In the genomic region with DNA sequence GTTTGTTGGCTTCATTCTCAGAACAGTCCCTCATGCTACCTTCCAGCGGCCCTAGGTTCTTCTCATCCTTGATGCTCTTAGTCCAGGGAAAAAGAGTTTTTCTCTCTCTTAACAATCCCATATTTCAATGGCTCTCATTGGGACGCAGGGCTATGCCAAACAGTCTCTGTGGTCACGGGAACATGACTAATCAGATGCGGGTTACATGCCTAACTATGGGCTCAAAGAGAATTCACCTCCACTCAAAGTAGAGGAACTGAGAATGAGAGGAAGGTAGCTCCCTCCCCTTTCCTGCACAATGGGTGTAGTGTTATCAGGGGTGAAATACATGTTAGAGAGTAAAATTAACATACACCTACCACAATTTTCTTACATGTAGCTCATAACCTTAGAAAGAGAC, we compare ENCODE assay signal across 1 cellular context.
TF ChIP-seq lines count a peak whose summit lies in the region.

No MANE protein-coding gene starts in this region.

TF ChIP-seq in H1, 55 proteins besides CTCF, POLR2A, EP300 and RAD21:
- TF ChIP-seq, protein P1, sequence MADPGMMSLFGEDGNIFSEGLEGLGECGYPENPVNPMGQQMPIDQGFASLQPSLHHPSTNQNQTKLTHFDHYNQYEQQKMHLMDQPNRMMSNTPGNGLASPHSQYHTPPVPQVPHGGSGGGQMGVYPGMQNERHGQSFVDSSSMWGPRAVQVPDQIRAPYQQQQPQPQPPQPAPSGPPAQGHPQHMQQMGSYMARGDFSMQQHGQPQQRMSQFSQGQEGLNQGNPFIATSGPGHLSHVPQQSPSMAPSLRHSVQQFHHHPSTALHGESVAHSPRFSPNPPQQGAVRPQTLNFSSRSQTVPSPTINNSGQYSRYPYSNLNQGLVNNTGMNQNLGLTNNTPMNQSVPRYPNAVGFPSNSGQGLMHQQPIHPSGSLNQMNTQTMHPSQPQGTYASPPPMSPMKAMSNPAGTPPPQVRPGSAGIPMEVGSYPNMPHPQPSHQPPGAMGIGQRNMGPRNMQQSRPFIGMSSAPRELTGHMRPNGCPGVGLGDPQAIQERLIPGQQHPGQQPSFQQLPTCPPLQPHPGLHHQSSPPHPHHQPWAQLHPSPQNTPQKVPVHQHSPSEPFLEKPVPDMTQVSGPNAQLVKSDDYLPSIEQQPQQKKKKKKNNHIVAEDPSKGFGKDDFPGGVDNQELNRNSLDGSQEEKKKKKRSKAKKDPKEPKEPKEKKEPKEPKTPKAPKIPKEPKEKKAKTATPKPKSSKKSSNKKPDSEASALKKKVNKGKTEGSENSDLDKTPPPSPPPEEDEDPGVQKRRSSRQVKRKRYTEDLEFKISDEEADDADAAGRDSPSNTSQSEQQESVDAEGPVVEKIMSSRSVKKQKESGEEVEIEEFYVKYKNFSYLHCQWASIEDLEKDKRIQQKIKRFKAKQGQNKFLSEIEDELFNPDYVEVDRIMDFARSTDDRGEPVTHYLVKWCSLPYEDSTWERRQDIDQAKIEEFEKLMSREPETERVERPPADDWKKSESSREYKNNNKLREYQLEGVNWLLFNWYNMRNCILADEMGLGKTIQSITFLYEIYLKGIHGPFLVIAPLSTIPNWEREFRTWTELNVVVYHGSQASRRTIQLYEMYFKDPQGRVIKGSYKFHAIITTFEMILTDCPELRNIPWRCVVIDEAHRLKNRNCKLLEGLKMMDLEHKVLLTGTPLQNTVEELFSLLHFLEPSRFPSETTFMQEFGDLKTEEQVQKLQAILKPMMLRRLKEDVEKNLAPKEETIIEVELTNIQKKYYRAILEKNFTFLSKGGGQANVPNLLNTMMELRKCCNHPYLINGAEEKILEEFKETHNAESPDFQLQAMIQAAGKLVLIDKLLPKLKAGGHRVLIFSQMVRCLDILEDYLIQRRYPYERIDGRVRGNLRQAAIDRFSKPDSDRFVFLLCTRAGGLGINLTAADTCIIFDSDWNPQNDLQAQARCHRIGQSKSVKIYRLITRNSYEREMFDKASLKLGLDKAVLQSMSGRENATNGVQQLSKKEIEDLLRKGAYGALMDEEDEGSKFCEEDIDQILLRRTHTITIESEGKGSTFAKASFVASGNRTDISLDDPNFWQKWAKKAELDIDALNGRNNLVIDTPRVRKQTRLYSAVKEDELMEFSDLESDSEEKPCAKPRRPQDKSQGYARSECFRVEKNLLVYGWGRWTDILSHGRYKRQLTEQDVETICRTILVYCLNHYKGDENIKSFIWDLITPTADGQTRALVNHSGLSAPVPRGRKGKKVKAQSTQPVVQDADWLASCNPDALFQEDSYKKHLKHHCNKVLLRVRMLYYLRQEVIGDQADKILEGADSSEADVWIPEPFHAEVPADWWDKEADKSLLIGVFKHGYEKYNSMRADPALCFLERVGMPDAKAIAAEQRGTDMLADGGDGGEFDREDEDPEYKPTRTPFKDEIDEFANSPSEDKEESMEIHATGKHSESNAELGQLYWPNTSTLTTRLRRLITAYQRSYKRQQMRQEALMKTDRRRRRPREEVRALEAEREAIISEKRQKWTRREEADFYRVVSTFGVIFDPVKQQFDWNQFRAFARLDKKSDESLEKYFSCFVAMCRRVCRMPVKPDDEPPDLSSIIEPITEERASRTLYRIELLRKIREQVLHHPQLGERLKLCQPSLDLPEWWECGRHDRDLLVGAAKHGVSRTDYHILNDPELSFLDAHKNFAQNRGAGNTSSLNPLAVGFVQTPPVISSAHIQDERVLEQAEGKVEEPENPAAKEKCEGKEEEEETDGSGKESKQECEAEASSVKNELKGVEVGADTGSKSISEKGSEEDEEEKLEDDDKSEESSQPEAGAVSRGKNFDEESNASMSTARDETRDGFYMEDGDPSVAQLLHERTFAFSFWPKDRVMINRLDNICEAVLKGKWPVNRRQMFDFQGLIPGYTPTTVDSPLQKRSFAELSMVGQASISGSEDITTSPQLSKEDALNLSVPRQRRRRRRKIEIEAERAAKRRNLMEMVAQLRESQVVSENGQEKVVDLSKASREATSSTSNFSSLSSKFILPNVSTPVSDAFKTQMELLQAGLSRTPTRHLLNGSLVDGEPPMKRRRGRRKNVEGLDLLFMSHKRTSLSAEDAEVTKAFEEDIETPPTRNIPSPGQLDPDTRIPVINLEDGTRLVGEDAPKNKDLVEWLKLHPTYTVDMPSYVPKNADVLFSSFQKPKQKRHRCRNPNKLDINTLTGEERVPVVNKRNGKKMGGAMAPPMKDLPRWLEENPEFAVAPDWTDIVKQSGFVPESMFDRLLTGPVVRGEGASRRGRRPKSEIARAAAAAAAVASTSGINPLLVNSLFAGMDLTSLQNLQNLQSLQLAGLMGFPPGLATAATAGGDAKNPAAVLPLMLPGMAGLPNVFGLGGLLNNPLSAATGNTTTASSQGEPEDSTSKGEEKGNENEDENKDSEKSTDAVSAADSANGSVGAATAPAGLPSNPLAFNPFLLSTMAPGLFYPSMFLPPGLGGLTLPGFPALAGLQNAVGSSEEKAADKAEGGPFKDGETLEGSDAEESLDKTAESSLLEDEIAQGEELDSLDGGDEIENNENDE (IDR thresholded peaks at IDR 0.05; ENCODE audit: insufficient replicate concordance, low read length) = no peak
- TF ChIP-seq NANOG (IDR thresholded peaks at IDR 0.05; ENCODE audit: insufficient read depth, low read depth, low read length, poor library complexity, severe bottlenecking) (no peak), NRF1 (IDR thresholded peaks at IDR 0.05; ENCODE audit: low read depth, low read length) (no peak), SP2 (IDR thresholded peaks at IDR 0.05; ENCODE audit: low read length) (no peak)
